ENCODE assay signal across 8 cellular contexts in the genomic region with DNA sequence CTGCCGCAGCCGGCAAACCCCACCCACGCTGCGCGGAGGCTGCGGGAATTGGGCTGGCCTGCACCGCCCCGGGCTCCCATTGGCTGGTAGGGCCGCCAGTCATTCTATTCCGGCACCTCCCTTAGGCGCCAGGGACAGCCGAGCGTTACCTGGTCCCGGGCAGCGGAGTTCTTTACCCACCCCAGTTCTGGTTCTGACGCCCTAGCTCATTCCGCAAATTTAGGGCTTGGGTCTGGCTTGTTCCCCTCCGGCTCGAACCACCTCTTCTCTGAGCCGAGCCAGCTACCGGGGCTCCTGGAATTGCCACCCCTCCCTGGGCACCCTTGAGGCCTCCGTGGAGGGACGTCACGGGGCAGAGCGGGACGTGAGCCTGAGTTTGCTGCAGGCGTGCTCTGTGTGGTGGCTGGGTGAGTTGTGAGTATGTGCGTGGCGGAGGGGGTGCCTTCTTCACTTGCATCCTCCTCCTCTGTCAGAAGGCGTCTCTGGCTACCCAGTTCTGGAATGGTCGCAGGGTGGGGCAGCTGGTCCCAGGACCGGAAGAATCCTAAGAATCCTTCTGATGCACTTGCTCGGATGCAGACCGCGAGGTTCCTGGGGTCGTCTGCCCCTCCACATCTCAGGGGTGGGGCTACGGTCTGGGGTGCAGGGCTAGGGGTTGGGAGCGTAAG. TPM values are rescaled to one million over a fixed set of nuclear protein-coding genes. Genes with fewer than 3 reads are reported as not detected.
DNase-seq lines count a peak whose midpoint lies in the region; ATAC-seq and TF ChIP-seq lines count a peak whose summit lies in the region.

A gene (minus strand): TSS at position 2 of the 668 bp plus-strand sequence. CDS start 910 bp downstream, outside the sequence.
A gene with protein sequence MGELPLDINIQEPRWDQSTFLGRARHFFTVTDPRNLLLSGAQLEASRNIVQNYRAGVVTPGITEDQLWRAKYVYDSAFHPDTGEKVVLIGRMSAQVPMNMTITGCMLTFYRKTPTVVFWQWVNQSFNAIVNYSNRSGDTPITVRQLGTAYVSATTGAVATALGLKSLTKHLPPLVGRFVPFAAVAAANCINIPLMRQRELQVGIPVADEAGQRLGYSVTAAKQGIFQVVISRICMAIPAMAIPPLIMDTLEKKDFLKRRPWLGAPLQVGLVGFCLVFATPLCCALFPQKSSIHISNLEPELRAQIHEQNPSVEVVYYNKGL (plus strand): TSS at position 107 of the 668 bp plus-strand sequence. CDS start 3,461 bp downstream, outside the sequence.

- no peak for TF ChIP-seq CTCF in C4-2B (conservative IDR thresholded peaks at IDR 0.05)

- no peaks in the 10 kb centered on the region for H3K36me3 ChIP-seq in ectodermal cell (ENCODE audit: control insufficient read depth, insufficient read depth, low read length)

- H3K4me3 ChIP-seq in ectodermal cell (ENCODE audit: insufficient read depth, low read depth, low read length) = peak within 1 kb of the TSS; percentile 34

- peak; percentile 57 for DNase-seq in NCI-H82 treated with DMSO at 0.1 percent for 48 hours (lab: John Stamatoyannopoulos, UW; ENCODE audit: unreplicated experiment)
- DNase-seq in activated CD8-positive, alpha-beta memory T cell treated with anti-CD3 and anti-CD28 coated beads for 24 hours = peak; percentile 99
- DNase-seq in medulla oblongata (ENCODE audit: extremely low spot score) = peak; percentile 96
- DNase-seq in stimulated activated CD4-positive, alpha-beta T cell treated with anti-CD3 and anti-CD28 coated beads, TNF-alpha, amount 100 ng/mL, for 48 hours (ENCODE audit: low read depth in 3 of 3) = peak; percentile 92 to 97 (median 96)

- 1 to 2% methylated on average over 38 of the region's 38 CpGs for WGBS in ectodermal cell, 2 experiments

- H3K4me1 ChIP-seq in ectodermal cell (ENCODE audit: control insufficient read depth, insufficient read depth, low read length) = peaks cover 47% of the 10 kb centered on the region

- H3K27ac ChIP-seq in C4-2B = peak within 1 kb of the TSS; percentile 81
- H3K27ac ChIP-seq in ectodermal cell (ENCODE audit: insufficient read depth, low read depth, low read length, poor library complexity, severe bottlenecking) = no peak within 1 kb of the TSS

- H3K9me3 ChIP-seq in ectodermal cell (ENCODE audit: control insufficient read depth, low read length) = no peaks in the 10 kb centered on the region

- H3K27me3 ChIP-seq in ectodermal cell (ENCODE audit: control insufficient read depth, insufficient read depth, low read length, poor library complexity, severe bottlenecking) = peaks cover 74% of the 10 kb centered on the region

- peak; percentile 91 for ATAC-seq in GM19452 (IDR thresholded peaks at IDR 0.05; ENCODE audit: unreplicated experiment)
- ATAC-seq in HG03565 (IDR thresholded peaks at IDR 0.05; ENCODE audit: unreplicated experiment) = peak; percentile 85

RNA-seq across cellular contexts. Expression of the first gene that starts in this region (rescaled TPM):
- 0.74 TPM for polyA plus RNA-seq in ectodermal cell (2013, experiment 1 of 4)
- 0.82 TPM for polyA plus RNA-seq in ectodermal cell (2013, experiment 2 of 4)
- 0.69 TPM for polyA plus RNA-seq in ectodermal cell (2013, experiment 3 of 4)
- 0.49 TPM for polyA plus RNA-seq in ectodermal cell (2013, experiment 4 of 4)

RNA-seq across cellular contexts. Expression of the second gene that starts in this region (rescaled TPM):
- 1.5 TPM for polyA plus RNA-seq in ectodermal cell (2013, experiment 1 of 4)
- 0.69 TPM for polyA plus RNA-seq in ectodermal cell (2013, experiment 2 of 4)
- 0.64 TPM for polyA plus RNA-seq in ectodermal cell (2013, experiment 3 of 4)
- 1.2 TPM for polyA plus RNA-seq in ectodermal cell (2013, experiment 4 of 4)
